ENCODE assay signal across 32 cellular contexts in genomic region chr5:155167736-155168135, GRCh38.
"Had no signal": no experiment of that assay in that cellular context is flagged by ENCODE, and none has a peak within 500 bp of the region (broad histone marks: within the 10 kb centered on the region; RNA-seq: fewer than 3 reads in every experiment).

No MANE protein-coding gene starts in this region.

- ATAC-seq: activated CD4-positive, CD25-positive, alpha-beta regulatory T cell treated with anti-CD3 and anti-CD28 coated beads, Interleukin-2, amount 50 U/mL, for 24 hours; activated CD8-positive, alpha-beta T cell treated with anti-CD3 and anti-CD28 coated beads for 36 hours; activated naive CD8-positive, alpha-beta T cell treated with anti-CD3 and anti-CD28 coated beads, Interleukin-2, amount 50 U/mL, for 24 hours; activated T-cell treated with anti-CD3 and anti-CD28 coated beads, Interleukin-2, amount 50 U/mL, for 4 hours; activated T-helper 17 cell treated with anti-CD3 and anti-CD28 coated beads, Interleukin-2, amount 50 U/mL, for 72 hours; body of pancreas; effector memory CD8-positive, alpha-beta T cell; foreskin keratinocyte; gastrocnemius medialis; heart left ventricle had no signal

- H3K27ac ChIP-seq: adrenal gland, body of pancreas, esophagus muscularis mucosa, foreskin keratinocyte, gastrocnemius medialis, heart left ventricle, WERI-Rb-1 had no signal

- H3K36me3 ChIP-seq: adrenal gland, esophagus muscularis mucosa, gastrocnemius medialis, heart left ventricle, WERI-Rb-1 had no signal

- H3K27me3 ChIP-seq: adrenal gland, body of pancreas, esophagus muscularis mucosa, foreskin keratinocyte, gastrocnemius medialis, heart left ventricle had no signal

- H3K9me3 ChIP-seq: adrenal gland, esophagus muscularis mucosa, gastrocnemius medialis had no signal

- H3K4me3 ChIP-seq: adrenal gland, body of pancreas, esophagus muscularis mucosa, gastrocnemius medialis, heart left ventricle had no signal

- DNase-seq: activated B cell treated with CpG ODN at 0.5 μM for 24 hours; activated CD4-positive, alpha-beta T cell treated with anti-CD3 and anti-CD28 coated beads for 48 hours; activated CD4-positive, alpha-beta T cell treated with anti-CD3 and anti-CD28 coated beads, Interleukin-2, amount 50 U/mL, for 1 hour; activated CD4-positive, alpha-beta T cell treated with anti-CD3 and anti-CD28 coated beads, Interleukin-2, amount 50 U/mL, for 48 hours; activated CD8-positive, alpha-beta memory T cell treated with anti-CD3 and anti-CD28 coated beads for 24 hours; activated CD8-positive, alpha-beta T cell treated with anti-CD3 and anti-CD28 coated beads for 36 hours; activated effector memory CD4-positive, alpha-beta T cell treated with Interleukin-2 at 50 U/mL for 16 hours; activated gamma-delta T cell treated with Interleukin-2 at 50 U/mL for 16 hours; activated naive CD4-positive, alpha-beta T cell treated with anti-CD3 and anti-CD28 coated beads for 36 hours; activated naive CD8-positive, alpha-beta T cell treated with anti-CD3 and anti-CD28 coated beads for 36 hours; activated naive CD8-positive, alpha-beta T cell treated with anti-CD3 and anti-CD28 coated beads, Interleukin-2, amount 50 U/mL, for 24 hours; activated T-cell treated with anti-CD3 and anti-CD28 coated beads, Interleukin-2, amount 50 U/mL, for 4 hours; adrenal gland; amygdala; aorta; body of pancreas; caudate nucleus; cortex of kidney; dermis blood vessel endothelial cell; effector CD4-positive, alpha-beta T cell; effector memory CD8-positive, alpha-beta T cell; erythroblast; foreskin keratinocyte; gastrocnemius medialis; glutamatergic neuron; heart left ventricle; T1000; WERI-Rb-1 had no signal

- FAIRE-seq: colon had no signal

- H3K4me1 ChIP-seq: adrenal gland, body of pancreas, esophagus muscularis mucosa, foreskin keratinocyte, gastrocnemius medialis, heart left ventricle had no signal
